Comparison of ENCODE assay signal across 8 cellular contexts in the genomic region with DNA sequence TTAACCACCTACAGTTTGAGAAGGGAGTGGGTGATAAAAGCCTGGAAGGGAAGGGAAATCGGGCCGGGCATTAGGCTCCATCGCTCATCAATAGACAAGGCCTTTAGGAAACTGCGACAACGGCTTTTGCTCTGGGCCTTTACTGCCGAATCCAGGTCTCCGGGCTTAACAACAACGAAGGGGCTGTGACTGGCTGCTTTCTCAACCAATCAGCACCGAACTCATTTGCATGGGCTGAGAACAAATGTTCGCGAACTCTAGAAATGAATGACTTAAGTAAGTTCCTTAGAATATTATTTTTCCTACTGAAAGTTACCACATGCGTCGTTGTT.
A peak's percentile ranks its signal among the peaks of the same experiment; 100 is the strongest.
DNase-seq lines count a peak whose midpoint lies in the region; ATAC-seq and TF ChIP-seq lines count a peak whose summit lies in the region.

No MANE protein-coding gene starts in this region.

- TF ChIP-seq CTCF in AG09309 (IDR thresholded peaks at IDR 0.05; ENCODE audit: control insufficient read depth, insufficient read depth, low read depth, low read length, missing control alignments) (no peak), coronary artery (IDR thresholded peaks at IDR 0.05) (no peak)

- peak; percentile 81 for DNase-seq in AG09309 (ENCODE audit: low read depth)
- peak; percentile 96 for DNase-seq in NCI-H446 treated with DMSO at 0.1 percent for 48 hours (lab: John Stamatoyannopoulos, UW)
- DNase-seq in activated CD4-positive, CD25-positive, alpha-beta regulatory T cell treated with anti-CD3 and anti-CD28 coated beads, Interleukin-2, amount 50 U/mL, for 72 hours = peak; percentile 65
- peak; percentile 90 for DNase-seq in coronary artery (ENCODE audit: low spot score)
- peak; percentile 81 for DNase-seq in stimulated activated CD4-positive, alpha-beta T cell treated with anti-CD3 and anti-CD28 coated beads, Interleukin-15, amount 100 ng/mL, for 24 hours

- ATAC-seq in GM19043 (IDR thresholded peaks at IDR 0.05; ENCODE audit: low read depth, unreplicated experiment) (peak; percentile 23), HG03378 (IDR thresholded peaks at IDR 0.05; ENCODE audit: unreplicated experiment) (peak; percentile 27)

- no peaks in the 10 kb centered on the region for H3K27me3 ChIP-seq in layer of hippocampus (ENCODE audit: control insufficient read depth, insufficient read depth, low read length)

- H3K27ac ChIP-seq in coronary artery (peak overlapping the region; percentile 91 to 94), layer of hippocampus (ENCODE audit: low read depth, low read length) (peak overlapping the region; percentile 98)

- H3K4me3 ChIP-seq in AG09309 (ENCODE audit: control insufficient read depth, low read depth, low read length) (peak overlapping the region; percentile 21), coronary artery (peak overlapping the region; percentile 78)

Comparison
In these comparisons a context has a peak if more than half of its experiments do, and no peak if none do; other contexts are left out.
1. Peak in every context shown above with its lines: DNase-seq, ATAC-seq, H3K4me3 ChIP-seq and H3K27ac ChIP-seq.